In genomic region chr1:165768513-165769394, GRCh38 we compare ENCODE assay signal across 8 cellular contexts. TPM values are rescaled to one million over a fixed set of nuclear protein-coding genes. Genes with fewer than 3 reads are reported as not detected.
DNase-seq lines count a peak whose midpoint lies in the region; ATAC-seq and TF ChIP-seq lines count a peak whose summit lies in the region.

TSS of gene TMCO1 (minus strand) at chr1:165768868. CDS start at chr1:165768751, 117 bp downstream.

- H3K4me3 ChIP-seq in HUES64 (ENCODE audit: low read length): peak within 1 kb of the TSS; percentile 77
- peak within 1 kb of the TSS; percentile 92 for H3K4me3 ChIP-seq in OCI-LY3 (ENCODE audit: low read length)

- H3K27ac ChIP-seq in HUES64 (ENCODE audit: low read depth, low read length) (peak within 1 kb of the TSS; percentile 93), OCI-LY3 (ENCODE audit: low read length) (peak within 1 kb of the TSS; percentile 89)

- peak; percentile 97 for ATAC-seq in GM21447 (IDR thresholded peaks at IDR 0.05; ENCODE audit: unreplicated experiment)

- peak within 1 kb of the TSS; percentile 93 for H2AFZ ChIP-seq in OCI-LY3 (ENCODE audit: low read depth, low read length)

- H3K27me3 ChIP-seq in HUES64 (ENCODE audit: insufficient read depth, low read length) (no peaks in the 10 kb centered on the region), OCI-LY3 (ENCODE audit: low read depth, low read length) (no peaks in the 10 kb centered on the region)

- peak within 1 kb of the TSS; percentile 95 for H3K4me2 ChIP-seq in OCI-LY3 (ENCODE audit: low read length)

- TF ChIP-seq CTCF in OCI-LY3 (IDR thresholded peaks at IDR 0.05; ENCODE audit: low read depth, low read length) (peak; percentile 26), endothelial cell (IDR thresholded peaks at IDR 0.05; ENCODE audit: unreplicated experiment) (no peak), mesothelial cell of epicardium (IDR thresholded peaks at IDR 0.05; ENCODE audit: unreplicated experiment) (no peak)

- DNase-seq in DMS 273 (lab: John Stamatoyannopoulos, UW; ENCODE audit: unreplicated experiment) (peak; percentile 99), endothelial cell (ENCODE audit: low spot score) (peak; percentile 91), mesothelial cell of epicardium (ENCODE audit: low spot score in 2 of 2, unreplicated experiment in 2 of 2) (peak; percentile 75 to 87)
- DNase-seq in activated CD8-positive, alpha-beta memory T cell treated with anti-CD3 and anti-CD28 coated beads, Interleukin-2, amount 50 U/mL, for 48 hours: peak; percentile 92
- peak; percentile 87 to 89 for DNase-seq in stimulated activated CD8-positive, alpha-beta memory T cell treated with anti-CD3 and anti-CD28 coated beads, Interleukin-15, amount 100 ng/mL, for 48 hours (ENCODE audit: low read depth in 2 of 2)

- H3K27me3 Mint-ChIP-seq in endothelial cell (ENCODE audit: unreplicated experiment) (peaks cover 9% of the 10 kb centered on the region), mesothelial cell of epicardium (ENCODE audit: low read depth) (no peaks in the 10 kb centered on the region)

- H3K9ac ChIP-seq in HUES64 (ENCODE audit: low read depth, low read length): peak within 1 kb of the TSS; percentile 92
- H3K9ac ChIP-seq in OCI-LY3 (ENCODE audit: low read length): peak within 1 kb of the TSS; percentile 96

- H3K79me2 ChIP-seq in OCI-LY3 (ENCODE audit: low read length): peaks cover 32% of the 10 kb centered on the region

- H3K4me1 ChIP-seq in HUES64 (ENCODE audit: insufficient read depth, low read length) (0 out of 2 replicates have a peak, but pooled peaks cover 7% of the 10 kb centered on the region), OCI-LY3 (ENCODE audit: low read length) (peaks cover 14% of the 10 kb centered on the region)

- H3K36me3 Mint-ChIP-seq in endothelial cell (ENCODE audit: low read depth, unreplicated experiment) (peaks cover 17% of the 10 kb centered on the region), mesothelial cell of epicardium (peaks cover 24% of the 10 kb centered on the region)

- peaks cover 22% of the 10 kb centered on the region for H3K4me1 Mint-ChIP-seq in endothelial cell (ENCODE audit: unreplicated experiment)
- H3K4me1 Mint-ChIP-seq in mesothelial cell of epicardium: peaks cover 26% of the 10 kb centered on the region

- H3K4me3 Mint-ChIP-seq in endothelial cell (ENCODE audit: unreplicated experiment) (peak within 1 kb of the TSS; percentile 98), mesothelial cell of epicardium (peak within 1 kb of the TSS; percentile 91)

- under 1% methylated on average over 56 of the region's 56 CpGs for WGBS in HUES64

- peak within 1 kb of the TSS; percentile 99 for H3K27ac Mint-ChIP-seq in endothelial cell (ENCODE audit: unreplicated experiment)
- H3K27ac Mint-ChIP-seq in mesothelial cell of epicardium: peak within 1 kb of the TSS; percentile 98

- peaks cover 44% of the 10 kb centered on the region for H3K36me3 ChIP-seq in HUES64 (ENCODE audit: insufficient read depth, low read length)
- H3K36me3 ChIP-seq in OCI-LY3 (replicated peaks; ENCODE audit: low read depth, low read length): peaks cover 34% of the 10 kb centered on the region

- no peaks in the 10 kb centered on the region for H4K20me1 ChIP-seq in OCI-LY3 (ENCODE audit: insufficient read depth, low read length)

- H3K9me3 ChIP-seq in HUES64 (ENCODE audit: insufficient read depth, low read depth, low read length) (no peaks in the 10 kb centered on the region), OCI-LY3 (ENCODE audit: insufficient read depth, low read length) (no peaks in the 10 kb centered on the region)

- H3K9me3 Mint-ChIP-seq in endothelial cell (ENCODE audit: unreplicated experiment) (no peaks in the 10 kb centered on the region), mesothelial cell of epicardium (no peaks in the 10 kb centered on the region)

RNA-seq across cellular contexts. Expression of gene TMCO1, which starts in this region (rescaled TPM):
- 58.0 TPM for polyA plus RNA-seq in HUES64 (2013, experiment 1 of 2)
- polyA plus RNA-seq in HUES64 (2013, experiment 2 of 2): 58.0 TPM
- total RNA-seq in endothelial cell (ENCODE audit: unreplicated experiment) (98.3 TPM), mesothelial cell of epicardium (61.7 to 69.6 TPM (median 69.2 TPM) in 3 replicates)

Comparison
In these comparisons a context has a peak if more than half of its experiments do, and no peak if none do; other contexts are left out.
1. Peak in every context shown above with its lines: DNase-seq, ATAC-seq, H3K4me3 ChIP-seq and H3K27ac ChIP-seq.